In genomic region chr15:84752700-84753099, GRCh38 we compare ENCODE assay signal across 13 cellular contexts. TPM values are rescaled to one million over a fixed set of nuclear protein-coding genes. Genes with fewer than 3 reads are reported as not detected.
DNase-seq lines count a peak whose midpoint lies in the region; ATAC-seq and TF ChIP-seq lines count a peak whose summit lies in the region.
"Had no signal": no experiment of that assay in that cellular context is flagged by ENCODE, and none has a peak within 500 bp of the region (broad histone marks: within the 10 kb centered on the region; RNA-seq: fewer than 3 reads in every experiment).

No MANE protein-coding gene starts in this region.

- ATAC-seq in Panc1 = no peak
- ATAC-seq in HG03280 (IDR thresholded peaks at IDR 0.05; ENCODE audit: unreplicated experiment) = no peak
- no peak for ATAC-seq in activated naive CD4-positive, alpha-beta T cell treated with anti-CD3 and anti-CD28 coated beads, Interleukin-2, amount 50 U/mL, for 72 hours
- ATAC-seq: K562 had no signal

- intact Hi-C loops in Panc1 (cut with micrococcal nuclease; ENCODE audit: unreplicated experiment) = no loop called here

- no peak for DNase-seq in CD8-positive, alpha-beta memory T cell
- DNase-seq in Panc1 (ENCODE audit: low read depth, low spot score) = no peak
- DNase-seq in fibroblast of villous mesenchyme (ENCODE audit: low read depth) = peak; percentile 39
- no peak for DNase-seq in NCI-H1436 (lab: John Stamatoyannopoulos, UW)
- DNase-seq in activated naive CD4-positive, alpha-beta T cell treated with anti-CD3 and anti-CD28 coated beads, Interleukin-2, amount 50 U/mL, for 72 hours (ENCODE audit: low spot score in 2 of 2) = no peak
- no peak for DNase-seq in NCI-H446 (lab: John Stamatoyannopoulos, UW)
- DNase-seq: stimulated activated CD4-positive, alpha-beta T cell treated with anti-CD3 and anti-CD28 coated beads, Interleukin-2, amount 100 ng/mL, for 48 hours; T-helper 9 cell; uterus had no signal

- H3K4me1 Mint-ChIP-seq in CD8-positive, alpha-beta memory T cell = peaks cover 61 to 76% (median 71%) of the 10 kb centered on the region in 3 donors

- peaks cover 0 to 21% (median 5%) of the 10 kb centered on the region in 3 donors for H3K36me3 Mint-ChIP-seq in CD8-positive, alpha-beta memory T cell
- H3K36me3 Mint-ChIP-seq in activated naive CD4-positive, alpha-beta T cell treated with anti-CD3 and anti-CD28 coated beads, Interleukin-2, amount 50 U/mL, for 72 hours = peaks cover 17 to 38% of the 10 kb centered on the region in 2 donors

- no peaks in the 10 kb centered on the region for H3K9me3 Mint-ChIP-seq in CD8-positive, alpha-beta memory T cell
- H3K9me3 Mint-ChIP-seq in activated naive CD4-positive, alpha-beta T cell treated with anti-CD3 and anti-CD28 coated beads, Interleukin-2, amount 50 U/mL, for 72 hours = peaks cover 0 to 4% of the 10 kb centered on the region in 2 donors

- no peaks in the 10 kb centered on the region for H3K27me3 ChIP-seq in CD8-positive, alpha-beta memory T cell (ENCODE audit: insufficient read depth, low read length, poor library complexity, severe bottlenecking)
- H3K27me3 ChIP-seq in Panc1 (ENCODE audit: control insufficient read depth, insufficient read depth, low read length) = no peaks in the 10 kb centered on the region
- no peaks in the 10 kb centered on the region for H3K27me3 ChIP-seq in rectal smooth muscle tissue (ENCODE audit: control insufficient read depth, insufficient read depth, low read length)
- H3K27me3 ChIP-seq: uterus had no signal

- no peak overlapping the region for H3K27ac ChIP-seq in CD8-positive, alpha-beta memory T cell (ENCODE audit: low read depth, low read length)
- no peak overlapping the region for H3K27ac ChIP-seq in Panc1 (ENCODE audit: low read length)
- no peak overlapping the region for H3K27ac ChIP-seq in rectal smooth muscle tissue (ENCODE audit: low read depth, low read length)

- POLR2A ChIA-PET in CD8-positive, alpha-beta memory T cell (lab: Charles Lee) = no interaction called here
- POLR2A ChIA-PET in Panc1 (lab: Charles Lee) = interaction anchor here (0.7 kb wide), 1 partner anchor 284 kb away, joined by 8 read pairs; no protein-coding TSS in a partner anchor

- BruUV-seq in Panc1 (replicated peaks; lab: Mats Ljungman, UMichigan) = TSS peak; percentile 26

- H3K4me3 ChIP-seq in CD8-positive, alpha-beta memory T cell (ENCODE audit: low read length) = no peak overlapping the region
- H3K4me3 ChIP-seq in Panc1 (ENCODE audit: low read depth in 2 of 2, low read length in 2 of 2) (no peak overlapping the region), fibroblast of villous mesenchyme (ENCODE audit: low read depth, low read length) (no peak overlapping the region), rectal smooth muscle tissue (ENCODE audit: low read length) (peak overlapping the region; percentile 25)
- H3K4me3 ChIP-seq: K562, lung, uterus had no signal

- no peaks in the 10 kb centered on the region for H3K36me3 ChIP-seq in CD8-positive, alpha-beta memory T cell (ENCODE audit: insufficient read depth, low read length)
- no peaks in the 10 kb centered on the region; the same call in 1 of the 2 replicates for H3K36me3 ChIP-seq in Panc1 (ENCODE audit: control insufficient read depth, insufficient read depth, low read length)
- H3K36me3 ChIP-seq in rectal smooth muscle tissue (ENCODE audit: control insufficient read depth, insufficient read depth, low read length) = no peaks in the 10 kb centered on the region
- H3K36me3 ChIP-seq: uterus had no signal

- H3K9ac ChIP-seq in rectal smooth muscle tissue (ENCODE audit: low read length) = no peak overlapping the region

- peak overlapping the region in 2 of 7 donors; percentile 14 to 57 for H3K4me3 Mint-ChIP-seq in CD8-positive, alpha-beta memory T cell

- peaks cover 40% of the 10 kb centered on the region for H3K4me1 ChIP-seq in CD8-positive, alpha-beta memory T cell (ENCODE audit: insufficient read depth, low read length)
- H3K4me1 ChIP-seq in Panc1 (ENCODE audit: control insufficient read depth, insufficient read depth, low read length) (peaks cover 27% of the 10 kb centered on the region), rectal smooth muscle tissue (ENCODE audit: control insufficient read depth, insufficient read depth, low read length) (no peaks in the 10 kb centered on the region)

- peaks cover 0 to under 1% of the 10 kb centered on the region in 2 donors for H3K27me3 Mint-ChIP-seq in CD8-positive, alpha-beta memory T cell

- no peaks in the 10 kb centered on the region for H3K9me3 ChIP-seq in CD8-positive, alpha-beta memory T cell (ENCODE audit: low read length)
- no peaks in the 10 kb centered on the region for H3K9me3 ChIP-seq in Panc1 (ENCODE audit: control insufficient read depth, insufficient read depth, low read depth, low read length)
- H3K9me3 ChIP-seq: uterus had no signal

- peak overlapping the region in 5 of 8 donors; percentile 19 to 74 (median 42) for H3K27ac Mint-ChIP-seq in CD8-positive, alpha-beta memory T cell
- no peak overlapping the region for H3K27ac Mint-ChIP-seq in activated naive CD4-positive, alpha-beta T cell treated with anti-CD3 and anti-CD28 coated beads, Interleukin-2, amount 50 U/mL, for 72 hours

- CTCF ChIA-PET in CD8-positive, alpha-beta memory T cell (lab: Charles Lee) = interaction anchor here (1.0 to 1.5 kb wide), 3 partner anchors 41 to 164 kb away, joined by 3 read pairs; no protein-coding TSS in a partner anchor
- CTCF ChIA-PET in Panc1 (lab: Charles Lee) = interaction anchor here (0.6 to 0.7 kb wide), 2 partner anchors 94 to 125 kb away, joined by 4 to 7 read pairs; partner anchors contain the start of gene NMB

- in situ Hi-C loops in Panc1 (cut with HindIII; ENCODE audit: low pct_unique_long_range_greater_than_20kb, low sequenced_read_pairs) = no loop called here

- no peak for TF ChIP-seq CTCF in Panc1 (IDR thresholded peaks at IDR 0.05)
- no peak for TF ChIP-seq CTCF in fibroblast of villous mesenchyme (IDR thresholded peaks at IDR 0.05; ENCODE audit: insufficient read depth, low read depth, low read length)

RNA-seq across cellular contexts. Expression of gene ZNF592, which starts 4.3 kb away (rescaled TPM):
- 10 to 100 TPM; 31.2 to 33.1 TPM for total RNA-seq in CD8-positive, alpha-beta memory T cell
- polyA plus RNA-seq in CD8-positive, alpha-beta memory T cell = 10.4 TPM
- total RNA-seq in Panc1 (2021; ENCODE audit: unreplicated experiment) = 34.2 TPM
- 25.7 TPM for polyA plus RNA-seq in Panc1 (2012; ENCODE audit: insufficient read length)
- 9.7 and 11.2 TPM in 2 replicates for total RNA-seq in fibroblast of villous mesenchyme
- 10 to 100 TPM; 22.7 to 34.7 TPM for total RNA-seq in activated naive CD4-positive, alpha-beta T cell treated with anti-CD3 and anti-CD28 coated beads, Interleukin-2, amount 50 U/mL, for 72 hours

RNA-seq across cellular contexts. Expression of gene SEC11A, which starts 36.8 kb away (rescaled TPM):
- 100 to 1,000 TPM; 132 to 133 TPM for total RNA-seq in CD8-positive, alpha-beta memory T cell
- 134 TPM for polyA plus RNA-seq in CD8-positive, alpha-beta memory T cell
- total RNA-seq in Panc1 (2021; ENCODE audit: unreplicated experiment) = 164 TPM
- polyA plus RNA-seq in Panc1 (2012; ENCODE audit: insufficient read length) = 132 TPM
- 170 and 225 TPM in 2 replicates for total RNA-seq in fibroblast of villous mesenchyme
- total RNA-seq in activated naive CD4-positive, alpha-beta T cell treated with anti-CD3 and anti-CD28 coated beads, Interleukin-2, amount 50 U/mL, for 72 hours = 100 to 1,000 TPM; 111 to 129 TPM

Comparison
In these comparisons a context has a peak if more than half of its experiments do, and no peak if none do; other contexts are left out.
1. H3K27ac Mint-ChIP-seq: peak in CD8-positive, alpha-beta memory T cell (5 of 8); none in activated naive CD4-positive, alpha-beta T cell treated with anti-CD3 and anti-CD28 coated beads, Interleukin-2, amount 50 U/mL, for 72 hours (0 of 2).